8 cellular contexts compared by ENCODE assay signal in the genomic region with DNA sequence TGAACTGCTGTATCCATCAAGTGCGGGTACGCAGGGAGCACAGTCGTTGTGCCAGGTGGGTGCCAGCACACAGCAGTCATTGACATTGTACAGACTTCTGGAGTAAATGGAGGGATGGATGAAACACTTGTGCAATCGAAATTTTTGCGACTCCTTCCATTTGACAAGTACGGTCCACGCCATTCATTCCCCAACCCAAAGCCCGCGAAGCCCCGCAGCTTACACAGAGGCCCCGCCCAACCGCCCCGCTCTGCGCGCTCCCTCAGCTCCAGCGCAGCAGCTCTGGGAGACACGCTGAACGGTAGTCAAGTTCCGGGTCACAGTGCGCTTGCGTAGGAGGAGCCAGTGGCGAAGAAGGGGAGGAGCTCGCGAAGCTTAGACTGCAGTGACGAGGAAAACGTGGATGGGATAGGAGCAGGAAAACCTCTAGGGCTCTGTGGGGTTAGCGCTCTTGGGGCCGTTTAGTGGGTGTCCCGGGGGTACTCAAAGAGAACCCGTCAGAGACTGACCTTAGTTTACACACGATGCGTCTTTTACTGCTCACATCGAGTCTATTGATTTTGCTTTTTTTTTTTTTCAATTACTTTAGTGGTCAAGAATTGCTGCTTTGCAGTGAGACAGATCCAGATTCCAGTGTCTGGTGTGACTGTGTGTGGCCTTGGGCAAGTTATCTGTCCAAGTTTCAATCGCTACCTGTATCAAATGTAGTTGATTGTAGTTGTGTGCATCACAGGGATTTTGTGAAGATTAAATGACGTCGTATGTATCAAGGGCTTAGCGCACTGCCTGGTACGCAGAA. TPM values are rescaled to one million over a fixed set of nuclear protein-coding genes. Genes with fewer than 3 reads are reported as not detected.
DNase-seq lines count a peak whose midpoint lies in the region; TF ChIP-seq lines count a peak whose summit lies in the region.

No MANE protein-coding gene starts in this region.

- H4K20me1 ChIP-seq in DOHH2 (ENCODE audit: control insufficient read depth, insufficient read depth, low read depth, low read length), result no peaks in the 10 kb centered on the region
- H4K20me1 ChIP-seq in GM23248 (ENCODE audit: insufficient read depth), result no peaks in the 10 kb centered on the region
- H4K20me1 ChIP-seq in neural progenitor cell (ENCODE audit: low read depth), result no peaks in the 10 kb centered on the region

- H3K27ac Mint-ChIP-seq in neural progenitor cell, result no peak overlapping the region

- intact Hi-C loops in stomach (cut with DNase I; ENCODE audit: low total_unique reads), result no loop called here

- H3K27ac ChIP-seq in DOHH2 (ENCODE audit: low read depth, low read length), result no peak overlapping the region
- H3K27ac ChIP-seq in GM23248, result peak overlapping the region; percentile 14; the same call in 1 of the 2 replicates
- H3K27ac ChIP-seq in RWPE1, result peak overlapping the region; percentile 10; the same call in 1 of the 2 replicates
- H3K27ac ChIP-seq in neural progenitor cell, result no peak overlapping the region
- H3K27ac ChIP-seq in stomach, result peak overlapping the region in 3 of 5 donors; percentile 47 to 52 (median 47)

- CTCF ChIA-PET in RWPE1 (lab: Yijun Ruan, JAX), result no interaction called here

- H3K4me3 Mint-ChIP-seq in neural progenitor cell, result peak overlapping the region; percentile 69

- H3K9ac ChIP-seq in GM23248 (peak overlapping the region; percentile 73), neural progenitor cell (no peak overlapping the region)

- H2AFZ ChIP-seq in GM23248 (peak overlapping the region; percentile 94), neural progenitor cell (replicated peaks) (peak overlapping the region; percentile 78)

- peaks cover 10% of the 10 kb centered on the region for H3K27me3 Mint-ChIP-seq in neural progenitor cell (ENCODE audit: insufficient read depth, low read depth)

- H3K4me1 Mint-ChIP-seq in neural progenitor cell, result peaks cover 5% of the 10 kb centered on the region

- H3K4me3 ChIP-seq in DOHH2 (ENCODE audit: low read length) (peak overlapping the region; percentile 78), GM23248 (peak overlapping the region; percentile 75), LNCaP clone FGC (ENCODE audit: low read depth, low read length) (peak overlapping the region; percentile 50), neural progenitor cell (peak overlapping the region; percentile 36), stomach (peak overlapping the region; percentile 42 to 55 (median 52))

- no peak for TF ChIP-seq POLR2A in stomach (IDR thresholded peaks at IDR 0.05)

- in situ Hi-C loops in GM23248 (cut with MboI), result no loop called here

- H3K36me3 Mint-ChIP-seq in neural progenitor cell, result peaks cover 1% of the 10 kb centered on the region

- H3K9me3 Mint-ChIP-seq in neural progenitor cell, result peaks cover 18% of the 10 kb centered on the region

- POLR2A ChIA-PET in RWPE1 (lab: Yijun Ruan, JAX; ENCODE audit: low non-redundant PET), result interaction anchor here (0.5 to 1.1 kb wide), 4 partner anchors 13 to 79 kb away, joined by 3 to 5 read pairs (median 4); partner anchors contain the start of gene MSANTD3

- 9 to 13% methylated on average over 36 to 38 of the region's 38 CpGs for WGBS in GM23248 (ENCODE audit: low coverage in 1 of 2, low lambda C conversion rate in 2 of 2, missing lambda C conversion rate in 2 of 2), 2 experiments
- 10 to 19% (median 12%) methylated on average over 28 to 38 of the region's 38 CpGs for WGBS in stomach, 5 donors

- no peaks in the 10 kb centered on the region for H3K9me2 ChIP-seq in DOHH2 (replicated peaks; ENCODE audit: control insufficient read depth, low read length)
- no peaks in the 10 kb centered on the region for H3K9me2 ChIP-seq in GM23248 (ENCODE audit: insufficient read depth)

- H3K9me3 ChIP-seq in DOHH2 (ENCODE audit: control insufficient read depth, insufficient read depth, low read length), result peaks cover 7% of the 10 kb centered on the region; the same call in 1 of the 2 replicates
- H3K9me3 ChIP-seq in GM23248 (ENCODE audit: low read depth), result no peaks in the 10 kb centered on the region
- no peaks in the 10 kb centered on the region for H3K9me3 ChIP-seq in neural progenitor cell (ENCODE audit: low read depth)
- no peaks in the 10 kb centered on the region for H3K9me3 ChIP-seq in stomach

- no peaks in the 10 kb centered on the region for H3K79me2 ChIP-seq in DOHH2 (ENCODE audit: control insufficient read depth, low read length)
- H3K79me2 ChIP-seq in GM23248 (ENCODE audit: insufficient read depth), result no peaks in the 10 kb centered on the region
- H3K79me2 ChIP-seq in neural progenitor cell (ENCODE audit: low read depth), result no peaks in the 10 kb centered on the region

- TF ChIP-seq CTCF in DOHH2 (IDR thresholded peaks at IDR 0.05; ENCODE audit: low read depth, low read length, poor library complexity, severe bottlenecking) (no peak), LNCaP clone FGC (IDR thresholded peaks at IDR 0.05; ENCODE audit: control insufficient read depth, extremely low read depth, insufficient read depth) (no peak), RWPE1 (conservative IDR thresholded peaks at IDR 0.05; ENCODE audit: low read depth) (no peak), neural progenitor cell (IDR thresholded peaks at IDR 0.05) (no peak), stomach (IDR thresholded peaks at IDR 0.05) (no peak)

- H3K27me3 ChIP-seq in DOHH2 (ENCODE audit: control insufficient read depth, low read length) (no peaks in the 10 kb centered on the region), GM23248 (replicated peaks; ENCODE audit: insufficient read depth) (no peaks in the 10 kb centered on the region), neural progenitor cell (no peaks in the 10 kb centered on the region), stomach (peaks cover 0 to 10% (median 0%) of the 10 kb centered on the region in 3 donors)

- H3K4me2 ChIP-seq in DOHH2 (ENCODE audit: low read length) (peak overlapping the region; percentile 76), GM23248 (ENCODE audit: unreplicated experiment) (peak overlapping the region; percentile 78), neural progenitor cell (peak overlapping the region; percentile 61)

- DNase-seq in GM23248, result peak; percentile 97
- peak; percentile 57 for DNase-seq in LNCaP clone FGC (ENCODE audit: low read depth)
- peak; percentile 98 for DNase-seq in RWPE1 (ENCODE audit: low spot score)
- DNase-seq in activated gamma-delta T cell treated with Interleukin-2 at 50 U/mL for 16 hours, result peak; percentile 81
- DNase-seq in foreskin melanocyte, result peak; percentile 85
- peak; percentile 94 for DNase-seq in neural progenitor cell (ENCODE audit: low spot score)
- peak; percentile 91 for DNase-seq in stomach

- peaks cover 27% of the 10 kb centered on the region for H3K4me1 ChIP-seq in DOHH2 (ENCODE audit: control insufficient read depth, low read length)
- H3K4me1 ChIP-seq in GM23248 (ENCODE audit: insufficient read depth), result no peaks in the 10 kb centered on the region
- no peaks in the 10 kb centered on the region for H3K4me1 ChIP-seq in neural progenitor cell
- H3K4me1 ChIP-seq in stomach, result peaks cover 0 to 11% (median 7%) of the 10 kb centered on the region in 4 donors

- H3F3A ChIP-seq in DOHH2 (ENCODE audit: control insufficient read depth, insufficient read depth), result no peaks in the 10 kb centered on the region
- no peaks in the 10 kb centered on the region for H3F3A ChIP-seq in GM23248 (ENCODE audit: insufficient read depth)
- peaks cover 15% of the 10 kb centered on the region for H3F3A ChIP-seq in neural progenitor cell (ENCODE audit: low read depth)

- TF ChIP-seq EP300 in stomach (IDR thresholded peaks at IDR 0.05), result no peak

- no peaks in the 10 kb centered on the region for H3K36me3 ChIP-seq in DOHH2 (ENCODE audit: control insufficient read depth, low read length)
- no peaks in the 10 kb centered on the region for H3K36me3 ChIP-seq in GM23248 (ENCODE audit: low read depth)
- H3K36me3 ChIP-seq in neural progenitor cell, result no peaks in the 10 kb centered on the region
- no peaks in the 10 kb centered on the region for H3K36me3 ChIP-seq in stomach

RNA-seq across cellular contexts. Expression of gene MSANTD3, which starts 15.3 kb away (rescaled TPM):
- total RNA-seq in GM23248 (2014; rRNA removed; shearing (Covaris generic)), result 48.6 and 59.3 TPM in 2 replicates
- polyA plus RNA-seq in GM23248 (2016; fragmentation: Nextera tagmentation; extraction: Ambion mirVana) (27.6 and 27.8 TPM in 2 replicates), stomach (10 to 100 TPM in 2 of 3 donors, 1 to 10 TPM in 1; 9.9 to 28.8 (median 17.3) TPM)
- total RNA-seq in neural progenitor cell (ENCODE audit: low replicate concordance) (50.1 and 67.7 TPM in 2 replicates), stomach (100 to 1,000 TPM in 1 of 5 donors, 10 to 100 TPM in 3, 1 to 10 TPM in 1; 1.2 to 121 (median 17.5) TPM)

RNA-seq across cellular contexts. Expression of gene TEX10, which starts 58.9 kb away (rescaled TPM):
- total RNA-seq in GM23248 (2014; rRNA removed; shearing (Covaris generic)), result 28.3 and 30.9 TPM in 2 replicates
- 19.6 and 20.9 TPM in 2 replicates for polyA plus RNA-seq in GM23248 (2016; fragmentation: Nextera tagmentation; extraction: Ambion mirVana)
- total RNA-seq in neural progenitor cell (ENCODE audit: low replicate concordance), result 64.4 and 71.8 TPM in 2 replicates
- 10 to 100 TPM in 3 of 5 donors, 1 to 10 TPM in 2; 8.7 to 44.9 (median 23.8) TPM for total RNA-seq in stomach
- 1 to 10 TPM; 4.9 to 6.2 (median 5.7) TPM for polyA plus RNA-seq in stomach

Comparison
In these comparisons a context has a peak if more than half of its experiments do, and no peak if none do; other contexts are left out.
1. H3K27ac ChIP-seq: peak in GM23248 (single experiment), RWPE1 (single experiment) and stomach (3 of 5); none in DOHH2 (single experiment) and neural progenitor cell (single experiment).
2. Peak in every context shown above with its lines, with median percentiles within 50 percentile points of each other: H3K4me2 ChIP-seq, H3K4me3 ChIP-seq and DNase-seq.